In the genomic region with DNA sequence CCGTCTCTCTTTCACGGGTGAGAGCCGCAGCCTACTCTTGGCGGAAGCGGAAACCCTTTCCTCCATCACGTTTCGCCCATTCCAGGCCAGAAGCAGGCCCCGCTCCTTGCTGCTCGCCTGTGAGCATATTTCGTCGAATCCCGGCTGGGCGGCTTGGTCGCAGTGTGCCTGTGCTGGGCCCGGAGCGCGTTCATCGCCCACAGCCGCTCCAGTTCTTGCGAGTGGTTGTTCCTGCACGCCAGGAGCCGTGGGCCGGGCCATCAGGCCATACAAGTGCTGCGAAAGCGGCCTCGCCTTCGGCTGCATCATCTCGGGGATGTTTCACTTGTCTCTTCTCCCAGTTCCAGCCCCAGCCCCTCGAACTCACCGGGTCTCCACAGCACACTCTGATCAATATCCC, we compare ENCODE assay signal across 26 cellular contexts.
"Had no signal": no experiment of that assay in that cellular context is flagged by ENCODE, and none has a peak within 500 bp of the region (broad histone marks: within the 10 kb centered on the region; RNA-seq: fewer than 3 reads in every experiment).

No MANE protein-coding gene starts in this region.

- H3K36me3 ChIP-seq: neural progenitor cell, ovary, right lobe of liver, sigmoid colon, stomach, tibial artery, transverse colon, upper lobe of right lung, uterus had no signal

- H3K4me2 ChIP-seq: neural progenitor cell had no signal

- H3K4me1 Mint-ChIP-seq: natural killer cell; nephron; neural progenitor cell; stimulated activated effector memory CD8-positive, alpha-beta T cell treated with anti-CD3 and anti-CD28 coated beads, Interleukin-12 subunit alpha, Interleukin-12 subunit beta, amount 100 ng/mL, for 72 hours; stimulated activated naive B cell treated with anti-CD40 and anti-IgM and Interleukin-4, amounts not matched to agents 10 μg/mL and 1 μg/mL and 100 μg/mL, for 72 hours had no signal

- H2AFZ ChIP-seq: neural progenitor cell, parathyroid adenoma had no signal

- H3K4me3 ChIP-seq: neural progenitor cell, ovary, psoas muscle, right lobe of liver, sigmoid colon, stomach, tibial artery, transverse colon, upper lobe of right lung, uterus had no signal

- H3K9me3 ChIP-seq: ovary, psoas muscle, right lobe of liver, sigmoid colon, stomach, tibial artery, transverse colon, upper lobe of right lung, uterus had no signal

- H3K27me3 ChIP-seq: neural progenitor cell, ovary, right lobe of liver, sigmoid colon, stomach, tibial artery, transverse colon, upper lobe of right lung, uterus had no signal

- H3K36me3 Mint-ChIP-seq: natural killer cell; stimulated activated effector memory CD8-positive, alpha-beta T cell treated with anti-CD3 and anti-CD28 coated beads, Interleukin-12 subunit alpha, Interleukin-12 subunit beta, amount 100 ng/mL, for 72 hours; stimulated activated naive B cell treated with anti-CD40 and anti-IgM and Interleukin-4, amounts not matched to agents 10 μg/mL and 1 μg/mL and 100 μg/mL, for 72 hours had no signal

- H3K27me3 Mint-ChIP-seq: progenitor cell of endocrine pancreas; stimulated activated naive CD8-positive, alpha-beta T cell treated with anti-CD3 and anti-CD28 coated beads, Interleukin-15, Interleukin-2, amounts not matched to agents 100 ng/mL and 50 ng/mL, for 24 hours; type B pancreatic cell had no signal

- H3K27ac Mint-ChIP-seq: natural killer cell; nephron; neural progenitor cell; progenitor cell of endocrine pancreas; stimulated activated effector memory CD8-positive, alpha-beta T cell treated with anti-CD3 and anti-CD28 coated beads, Interleukin-12 subunit alpha, Interleukin-12 subunit beta, amount 100 ng/mL, for 72 hours; stimulated activated naive B cell treated with anti-CD40 and anti-IgM and Interleukin-4, amounts not matched to agents 10 μg/mL and 1 μg/mL and 100 μg/mL, for 72 hours; stimulated activated naive CD8-positive, alpha-beta T cell treated with anti-CD3 and anti-CD28 coated beads, Interleukin-15, Interleukin-2, amounts not matched to agents 100 ng/mL and 50 ng/mL, for 24 hours; type B pancreatic cell had no signal

- ATAC-seq: natural killer cell; psoas muscle; right cardiac atrium; right lobe of liver; stimulated activated effector memory CD8-positive, alpha-beta T cell treated with anti-CD3 and anti-CD28 coated beads, Interleukin-12 subunit alpha, Interleukin-12 subunit beta, amount 100 ng/mL, for 72 hours; stimulated activated naive B cell treated with anti-CD40 and anti-IgM and Interleukin-4, amounts not matched to agents 10 μg/mL and 1 μg/mL and 100 μg/mL, for 72 hours; upper lobe of right lung had no signal

- H3K9ac ChIP-seq: neural progenitor cell, parathyroid adenoma had no signal

- DNase-seq: natural killer cell; occipital lobe; ovary; psoas muscle; right cardiac atrium; right lobe of liver; sigmoid colon; small intestine; stimulated activated CD4-positive, alpha-beta T cell treated with anti-CD3 and anti-CD28 coated beads, Interleukin-15, amount 100 ng/mL, for 24 hours; stimulated activated CD4-positive, alpha-beta T cell treated with anti-CD3 and anti-CD28 coated beads, Interleukin-2, amount 100 ng/mL, for 24 hours; stimulated activated CD4-positive, alpha-beta T cell treated with anti-CD3 and anti-CD28 coated beads, Interleukin-2, amount 100 ng/mL, for 48 hours; stimulated activated CD4-positive, alpha-beta T cell treated with anti-CD3 and anti-CD28 coated beads, Interleukin-4, amount 100 ng/mL, for 24 hours; stimulated activated naive B cell treated with anti-CD40 and anti-IgM and Interleukin-4, amounts not matched to agents 10 μg/mL and 1 μg/mL and 100 μg/mL, for 72 hours; stimulated activated naive CD4-positive, alpha-beta T cell treated with Interleukin-2 at 50 U/mL for 16 hours; stomach; tibial artery; transverse colon; upper lobe of right lung; uterus had no signal

- H3K4me1 ChIP-seq: neural progenitor cell, parathyroid adenoma, psoas muscle, right lobe of liver, stomach, tibial artery, upper lobe of right lung, uterus had no signal

- H3K9me3 Mint-ChIP-seq: natural killer cell; stimulated activated effector memory CD8-positive, alpha-beta T cell treated with anti-CD3 and anti-CD28 coated beads, Interleukin-12 subunit alpha, Interleukin-12 subunit beta, amount 100 ng/mL, for 72 hours; stimulated activated naive B cell treated with anti-CD40 and anti-IgM and Interleukin-4, amounts not matched to agents 10 μg/mL and 1 μg/mL and 100 μg/mL, for 72 hours; stimulated activated naive CD8-positive, alpha-beta T cell treated with anti-CD3 and anti-CD28 coated beads, Interleukin-15, Interleukin-2, amounts not matched to agents 100 ng/mL and 50 ng/mL, for 24 hours had no signal

- H3K4me3 Mint-ChIP-seq: natural killer cell; nephron; neural progenitor cell; stimulated activated effector memory CD8-positive, alpha-beta T cell treated with anti-CD3 and anti-CD28 coated beads, Interleukin-12 subunit alpha, Interleukin-12 subunit beta, amount 100 ng/mL, for 72 hours; stimulated activated naive B cell treated with anti-CD40 and anti-IgM and Interleukin-4, amounts not matched to agents 10 μg/mL and 1 μg/mL and 100 μg/mL, for 72 hours; stimulated activated naive CD8-positive, alpha-beta T cell treated with anti-CD3 and anti-CD28 coated beads, Interleukin-15, Interleukin-2, amounts not matched to agents 100 ng/mL and 50 ng/mL, for 24 hours; type B pancreatic cell had no signal

- H3K27ac ChIP-seq: neural progenitor cell, ovary, parathyroid adenoma, psoas muscle, right lobe of liver, sigmoid colon, stomach, tibial artery, transverse colon, upper lobe of right lung, uterus had no signal
